ENCODE assay signal across 1 cellular context in the genomic region with DNA sequence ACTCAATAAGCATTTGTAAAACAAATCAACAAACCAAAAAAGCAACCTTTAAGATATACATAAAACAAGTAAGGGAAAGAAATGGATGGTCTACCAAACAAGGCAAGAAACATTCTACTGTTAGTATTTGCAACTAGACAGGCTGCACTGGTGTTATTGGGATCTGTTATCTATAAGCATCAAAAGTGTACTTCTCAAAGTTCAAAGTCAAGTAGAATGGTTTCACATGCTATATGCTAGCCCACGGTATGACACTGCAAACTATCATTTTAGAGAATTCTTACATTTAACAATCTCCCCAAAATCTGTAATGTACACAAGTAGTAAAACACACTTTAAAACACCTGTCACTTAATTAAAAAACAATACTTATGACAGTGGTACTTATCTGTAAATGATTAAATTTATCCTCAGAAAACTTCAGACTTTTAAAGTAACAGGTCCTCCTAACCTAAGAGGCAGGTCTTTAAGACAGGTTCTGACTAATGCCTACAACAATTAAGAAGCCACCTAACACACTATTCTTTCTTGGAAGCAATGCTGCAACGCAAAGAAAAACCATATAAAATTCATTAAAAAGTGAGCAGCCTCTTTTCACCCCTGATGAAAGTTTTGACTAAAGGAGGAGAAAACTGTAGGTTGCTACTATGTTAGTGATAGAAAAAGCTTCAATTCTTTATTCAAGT.
TF ChIP-seq lines count a peak whose summit lies in the region.

No MANE protein-coding gene starts in this region.

TF ChIP-seq in GM23338, 12 proteins besides CTCF, POLR2A, EP300 and RAD21 (continued from another document):
- TF ChIP-seq REST (IDR thresholded peaks at IDR 0.05; ENCODE audit: unreplicated experiment): no peak
- TF ChIP-seq, protein P1, sequence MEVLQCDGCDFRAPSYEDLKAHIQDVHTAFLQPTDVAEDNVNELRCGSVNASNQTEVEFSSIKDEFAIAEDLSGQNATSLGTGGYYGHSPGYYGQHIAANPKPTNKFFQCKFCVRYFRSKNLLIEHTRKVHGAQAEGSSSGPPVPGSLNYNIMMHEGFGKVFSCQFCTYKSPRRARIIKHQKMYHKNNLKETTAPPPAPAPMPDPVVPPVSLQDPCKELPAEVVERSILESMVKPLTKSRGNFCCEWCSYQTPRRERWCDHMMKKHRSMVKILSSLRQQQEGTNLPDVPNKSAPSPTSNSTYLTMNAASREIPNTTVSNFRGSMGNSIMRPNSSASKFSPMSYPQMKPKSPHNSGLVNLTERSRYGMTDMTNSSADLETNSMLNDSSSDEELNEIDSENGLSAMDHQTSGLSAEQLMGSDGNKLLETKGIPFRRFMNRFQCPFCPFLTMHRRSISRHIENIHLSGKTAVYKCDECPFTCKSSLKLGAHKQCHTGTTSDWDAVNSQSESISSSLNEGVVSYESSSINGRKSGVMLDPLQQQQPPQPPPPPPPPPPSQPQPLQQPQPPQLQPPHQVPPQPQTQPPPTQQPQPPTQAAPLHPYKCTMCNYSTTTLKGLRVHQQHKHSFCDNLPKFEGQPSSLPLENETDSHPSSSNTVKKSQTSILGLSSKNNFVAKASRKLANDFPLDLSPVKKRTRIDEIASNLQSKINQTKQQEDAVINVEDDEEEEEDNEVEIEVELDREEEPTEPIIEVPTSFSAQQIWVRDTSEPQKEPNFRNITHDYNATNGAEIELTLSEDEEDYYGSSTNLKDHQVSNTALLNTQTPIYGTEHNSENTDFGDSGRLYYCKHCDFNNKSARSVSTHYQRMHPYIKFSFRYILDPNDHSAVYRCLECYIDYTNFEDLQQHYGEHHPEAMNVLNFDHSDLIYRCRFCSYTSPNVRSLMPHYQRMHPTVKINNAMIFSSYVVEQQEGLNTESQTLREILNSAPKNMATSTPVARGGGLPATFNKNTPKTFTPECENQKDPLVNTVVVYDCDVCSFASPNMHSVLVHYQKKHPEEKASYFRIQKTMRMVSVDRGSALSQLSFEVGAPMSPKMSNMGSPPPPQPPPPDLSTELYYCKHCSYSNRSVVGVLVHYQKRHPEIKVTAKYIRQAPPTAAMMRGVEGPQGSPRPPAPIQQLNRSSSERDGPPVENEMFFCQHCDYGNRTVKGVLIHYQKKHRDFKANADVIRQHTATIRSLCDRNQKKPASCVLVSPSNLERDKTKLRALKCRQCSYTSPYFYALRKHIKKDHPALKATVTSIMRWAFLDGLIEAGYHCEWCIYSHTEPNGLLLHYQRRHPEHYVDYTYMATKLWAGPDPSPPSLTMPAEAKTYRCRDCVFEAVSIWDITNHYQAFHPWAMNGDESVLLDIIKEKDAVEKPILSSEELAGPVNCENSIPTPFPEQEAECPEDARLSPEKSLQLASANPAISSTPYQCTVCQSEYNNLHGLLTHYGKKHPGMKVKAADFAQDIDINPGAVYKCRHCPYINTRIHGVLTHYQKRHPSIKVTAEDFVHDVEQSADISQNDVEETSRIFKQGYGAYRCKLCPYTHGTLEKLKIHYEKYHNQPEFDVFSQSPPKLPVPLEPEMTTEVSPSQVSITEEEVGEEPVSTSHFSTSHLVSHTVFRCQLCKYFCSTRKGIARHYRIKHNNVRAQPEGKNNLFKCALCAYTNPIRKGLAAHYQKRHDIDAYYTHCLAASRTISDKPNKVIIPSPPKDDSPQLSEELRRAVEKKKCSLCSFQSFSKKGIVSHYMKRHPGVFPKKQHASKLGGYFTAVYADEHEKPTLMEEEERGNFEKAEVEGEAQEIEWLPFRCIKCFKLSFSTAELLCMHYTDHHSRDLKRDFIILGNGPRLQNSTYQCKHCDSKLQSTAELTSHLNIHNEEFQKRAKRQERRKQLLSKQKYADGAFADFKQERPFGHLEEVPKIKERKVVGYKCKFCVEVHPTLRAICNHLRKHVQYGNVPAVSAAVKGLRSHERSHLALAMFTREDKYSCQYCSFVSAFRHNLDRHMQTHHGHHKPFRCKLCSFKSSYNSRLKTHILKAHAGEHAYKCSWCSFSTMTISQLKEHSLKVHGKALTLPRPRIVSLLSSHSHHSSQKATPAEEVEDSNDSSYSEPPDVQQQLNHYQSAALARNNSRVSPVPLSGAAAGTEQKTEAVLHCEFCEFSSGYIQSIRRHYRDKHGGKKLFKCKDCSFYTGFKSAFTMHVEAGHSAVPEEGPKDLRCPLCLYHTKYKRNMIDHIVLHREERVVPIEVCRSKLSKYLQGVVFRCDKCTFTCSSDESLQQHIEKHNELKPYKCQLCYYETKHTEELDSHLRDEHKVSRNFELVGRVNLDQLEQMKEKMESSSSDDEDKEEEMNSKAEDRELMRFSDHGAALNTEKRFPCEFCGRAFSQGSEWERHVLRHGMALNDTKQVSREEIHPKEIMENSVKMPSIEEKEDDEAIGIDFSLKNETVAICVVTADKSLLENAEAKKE (CRISPR knock-in tag; IDR thresholded peaks at IDR 0.05): no peak
